17 cellular contexts compared by ENCODE assay signal in genomic region chr14:94356379-94357056, GRCh38. TPM values are rescaled to one million over a fixed set of nuclear protein-coding genes. Genes with fewer than 3 reads are reported as not detected.
"Had no signal": no experiment of that assay in that cellular context is flagged by ENCODE, and none has a peak within 500 bp of the region (broad histone marks: within the 10 kb centered on the region; RNA-seq: fewer than 3 reads in every experiment).

No MANE protein-coding gene starts in this region.

- H3K27ac ChIP-seq: body of pancreas, ovary, tibial artery had no signal

- H3K4me1 ChIP-seq: tibial artery had no signal

- ATAC-seq: activated naive CD4-positive, alpha-beta T cell treated with anti-CD3 and anti-CD28 coated beads, Interleukin-2, amount 50 U/mL, for 72 hours; body of pancreas; left cardiac atrium had no signal

- H3K4me3 ChIP-seq: body of pancreas, ovary, tibial artery had no signal

- H3K27ac Mint-ChIP-seq: activated naive CD4-positive, alpha-beta T cell treated with anti-CD3 and anti-CD28 coated beads, Interleukin-2, amount 50 U/mL, for 72 hours; immature natural killer cell had no signal

- H3K27me3 ChIP-seq: body of pancreas, ovary had no signal

- H3K4me1 Mint-ChIP-seq: immature natural killer cell had no signal

- H3K36me3 Mint-ChIP-seq: activated naive CD4-positive, alpha-beta T cell treated with anti-CD3 and anti-CD28 coated beads, Interleukin-2, amount 50 U/mL, for 72 hours; immature natural killer cell had no signal

- DNase-seq: activated CD4-positive, alpha-beta T cell treated with anti-CD3 and anti-CD28 coated beads for 4 hours; activated T-cell treated with anti-CD3 and anti-CD28 coated beads, Interleukin-2, amount 50 U/mL, for 1 hour; amniotic stem cell; body of pancreas; glutamatergic neuron; immature natural killer cell; left cardiac atrium; ovary; stimulated activated CD4-positive, alpha-beta T cell treated with anti-CD3 and anti-CD28 coated beads, Interleukin-15, amount 100 ng/mL, for 24 hours; T-helper 9 cell; tibial artery had no signal

- H3K36me3 ChIP-seq: ovary, tibial artery had no signal

- H3K4me3 Mint-ChIP-seq: immature natural killer cell had no signal

- H3K9me3 ChIP-seq: body of pancreas, ovary, tibial artery had no signal

RNA-seq across cellular contexts. Expression of gene SERPINA2, which starts 10.0 kb away (rescaled TPM):
- total RNA-seq: activated CD8-positive, alpha-beta memory T cell treated with anti-CD3 and anti-CD28 coated beads for 36 hours; activated naive CD4-positive, alpha-beta T cell treated with anti-CD3 and anti-CD28 coated beads, Interleukin-2, amount 50 U/mL, for 72 hours; body of pancreas; dermis microvascular lymphatic vessel endothelial cell; left cardiac atrium; ovary; skeletal muscle tissue had no signal
- polyA plus RNA-seq: esophagus, immature natural killer cell, neural cell, ovary had no signal

RNA-seq across cellular contexts. Expression of gene SERPINA1, which starts 31.9 kb away (rescaled TPM):
- total RNA-seq: dermis microvascular lymphatic vessel endothelial cell had no signal
- polyA plus RNA-seq: neural cell had no signal

RNA-seq across cellular contexts. Expression of gene SERPINA6, which starts 33.4 kb away (rescaled TPM):
- total RNA-seq: activated CD8-positive, alpha-beta memory T cell treated with anti-CD3 and anti-CD28 coated beads for 36 hours; activated naive CD4-positive, alpha-beta T cell treated with anti-CD3 and anti-CD28 coated beads, Interleukin-2, amount 50 U/mL, for 72 hours; dermis microvascular lymphatic vessel endothelial cell; left cardiac atrium; skeletal muscle tissue had no signal
- polyA plus RNA-seq: immature natural killer cell, neural cell had no signal
